9 cellular contexts compared by ENCODE assay signal in genomic region chr7:73865738-73866445, GRCh38. TPM values are rescaled to one million over a fixed set of nuclear protein-coding genes. Genes with fewer than 3 reads are reported as not detected.
A peak's percentile ranks its signal among the peaks of the same experiment; 100 is the strongest.
DNase-seq lines count a peak whose midpoint lies in the region; ATAC-seq, FAIRE-seq and TF ChIP-seq lines count a peak whose summit lies in the region.
"Had no signal": no experiment of that assay in that cellular context is flagged by ENCODE, and none has a peak within 500 bp of the region (broad histone marks: within the 10 kb centered on the region; RNA-seq: fewer than 3 reads in every experiment).

No MANE protein-coding gene starts in this region.

- H3K4me1 Mint-ChIP-seq in naive thymus-derived CD4-positive, alpha-beta T cell = no peaks in the 10 kb centered on the region

- H2BK20ac ChIP-seq in H1 (ENCODE audit: low read length) = no peak overlapping the region

- WGBS in H1 (ENCODE audit: extremely low coverage in 1 of 2, insufficient coverage in 1 of 2, insufficient read length in 1 of 2, insufficient replicate concordance in 2 of 2, low coverage in 1 of 2, low lambda C conversion rate in 2 of 2, missing lambda C conversion rate in 1 of 2), 2 experiments = 89% methylated on average over 6 of the region's 6 CpGs; no CpG with 5 or more reads in 1 of the 2 experiments

- POLR2A ChIA-PET in H1 (lab: Charles Lee; ENCODE audit: partially characterized antibody) = interaction anchor here (1.3 kb wide), 1 partner anchor 125 kb away, joined by 3 read pairs; no protein-coding TSS in a partner anchor
- POLR2A ChIA-PET in naive thymus-derived CD4-positive, alpha-beta T cell (lab: Charles Lee) = no interaction called here

- no peaks in the 10 kb centered on the region for H3K9me3 Mint-ChIP-seq in naive thymus-derived CD4-positive, alpha-beta T cell

- H3K23ac ChIP-seq in H1 (ENCODE audit: insufficient read length) = no peak overlapping the region

- H2BK12ac ChIP-seq in H1 (ENCODE audit: low read depth, low read length) = 0 out of 2 replicates have a peak overlapping the region, but pooled peaks have one; percentile 39

- H3K9me3 ChIP-seq in H1 (ENCODE audit: insufficient read depth in 2 of 2, low read depth in 1 of 2, low read length in 1 of 2) = no peaks in the 10 kb centered on the region
- H3K9me3 ChIP-seq in naive thymus-derived CD4-positive, alpha-beta T cell (ENCODE audit: control insufficient read depth in 2 of 3, low read length in 3 of 3) = no peaks in the 10 kb centered on the region

- H3K27ac Mint-ChIP-seq in naive thymus-derived CD4-positive, alpha-beta T cell = no peak overlapping the region

- CTCF ChIA-PET in H1 (lab: Charles Lee; ENCODE audit: partially characterized antibody) = interaction anchor here (0.6 to 4.9 kb wide), 20 partner anchors 8 to 341 kb away, joined by 3 to 43 read pairs (median 4); partner anchors contain the start of gene ELN
- CTCF ChIA-PET in naive thymus-derived CD4-positive, alpha-beta T cell (lab: Charles Lee) = no interaction called here

- no peak overlapping the region for H2BK120ac ChIP-seq in H1 (replicated peaks; ENCODE audit: low read depth, low read length)

- no peak overlapping the region for H2AFZ ChIP-seq in H1 (ENCODE audit: low read length)

- peak; percentile 39 for FAIRE-seq in H1 (lab: Jason Lieb, UNC)

- no peak overlapping the region for H3K27ac ChIP-seq in H1 (ENCODE audit: low read depth, low read length)
- no peak overlapping the region for H3K27ac ChIP-seq in naive thymus-derived CD4-positive, alpha-beta T cell (ENCODE audit: low read depth, low read length)

- H3K4me3 Mint-ChIP-seq in naive thymus-derived CD4-positive, alpha-beta T cell = no peak overlapping the region

- no peak overlapping the region for H3K18ac ChIP-seq in H1 (ENCODE audit: extremely low read depth, low read length)

- no peaks in the 10 kb centered on the region for H3K27me3 Mint-ChIP-seq in naive thymus-derived CD4-positive, alpha-beta T cell

- H3K4me2 ChIP-seq in H1 (ENCODE audit: insufficient read depth in 1 of 2, low read depth in 2 of 2, low read length in 2 of 2) = no peak overlapping the region

- no peaks in the 10 kb centered on the region for H3K79me1 ChIP-seq in H1 (ENCODE audit: low read depth, low read length)

- no peaks in the 10 kb centered on the region for H3K27me3 ChIP-seq in H1 (replicated peaks in 1 of 4; ENCODE audit: control insufficient read depth in 3 of 4, extremely low read depth in 1 of 4, insufficient read depth in 3 of 4, low read length in 3 of 4)
- no peaks in the 10 kb centered on the region for H3K27me3 ChIP-seq in naive thymus-derived CD4-positive, alpha-beta T cell (ENCODE audit: control insufficient read depth in 2 of 2, insufficient read depth in 2 of 2, low read length in 2 of 2)

- peaks cover 3 to 15% (median 12%) of the 10 kb centered on the region in 4 experiments for H3K4me1 ChIP-seq in H1 (replicated peaks in 1 of 4; ENCODE audit: control insufficient read depth in 3 of 4, insufficient read depth in 4 of 4, low read length in 3 of 4)
- no peaks in the 10 kb centered on the region for H3K4me1 ChIP-seq in naive thymus-derived CD4-positive, alpha-beta T cell (ENCODE audit: control insufficient read depth in 2 of 2, insufficient read depth in 2 of 2, low read length in 2 of 2)

- H3K4me3 ChIP-seq in GM12875 (ENCODE audit: low read depth, low read length) (no peak overlapping the region), H1 (ENCODE audit: extremely low read depth in 1 of 4, insufficient read depth in 2 of 4, low read depth in 3 of 4, low read length in 4 of 4) (no peak overlapping the region)
- no peak overlapping the region for H3K4me3 ChIP-seq in naive thymus-derived CD4-positive, alpha-beta T cell (ENCODE audit: low read length)

- H4K5ac ChIP-seq in H1 (ENCODE audit: insufficient read length, low read depth, low read length) = no peak overlapping the region

- H2BK15ac ChIP-seq in H1 (ENCODE audit: low read length) = no peak overlapping the region

- H4K8ac ChIP-seq in H1 (ENCODE audit: extremely low read depth, insufficient read depth, low read length) = 0 out of 2 replicates have a peak overlapping the region, but pooled peaks have one; percentile 36

- H3K56ac ChIP-seq in H1 (replicated peaks; ENCODE audit: insufficient read length, low read depth, low read length) = peak overlapping the region; percentile 24

- no peak overlapping the region for H2AK5ac ChIP-seq in H1 (ENCODE audit: low read depth, low read length)

- intact Hi-C loops in naive thymus-derived CD4-positive, alpha-beta T cell (cut with micrococcal nuclease) = no loop called here

- H3K14ac ChIP-seq in H1 (ENCODE audit: insufficient read length) = no peak overlapping the region

- TF ChIP-seq CTCF in GM12875 (IDR thresholded peaks at IDR 0.05; ENCODE audit: borderline replicate concordance, insufficient read depth, low read depth, low read length) = peak; percentile 57
- TF ChIP-seq CTCF in H1 (IDR thresholded peaks at IDR 0.05; ENCODE audit: control extremely low read depth in 1 of 3, insufficient read depth in 1 of 3, low read depth in 1 of 3, low read length in 3 of 3) = peak; percentile 58 to 82 (median 68)

- no peak for TF ChIP-seq POLR2A in H1 (IDR thresholded peaks at IDR 0.05; ENCODE audit: control extremely low read depth in 1 of 2, low read depth in 2 of 2, low read length in 2 of 2)

- peak; percentile 94 to 95 for TF ChIP-seq RAD21 in H1 (IDR thresholded peaks at IDR 0.05 in 1 of 2, conservative IDR thresholded peaks at IDR 0.05 in 1 of 2; ENCODE audit: low read depth in 2 of 2, low read length in 2 of 2)

- no peaks in the 10 kb centered on the region for H3K36me3 Mint-ChIP-seq in naive thymus-derived CD4-positive, alpha-beta T cell

- H2BK5ac ChIP-seq in H1 (ENCODE audit: low read depth, low read length) = no peak overlapping the region

- no peak for TF ChIP-seq EP300 in H1 (IDR thresholded peaks at IDR 0.05; ENCODE audit: borderline replicate concordance in 1 of 2, low read depth in 2 of 2, low read length in 2 of 2)

- DNase-seq in AML-193 (lab: John Stamatoyannopoulos, UW) (peak; percentile 20 to 31), OCI-M1 (lab: John Stamatoyannopoulos, UW) (peak; percentile 85), H1 (ENCODE audit: low read depth in 1 of 2, low spot score in 2 of 2) (peak in 1 of 2 experiments; percentile 58)
- no peak for DNase-seq in naive thymus-derived CD4-positive, alpha-beta T cell

- peaks cover 0 to 1% of the 10 kb centered on the region in 2 experiments for H4K20me1 ChIP-seq in H1 (replicated peaks in 1 of 2; ENCODE audit: control insufficient read depth in 1 of 2, insufficient read depth in 2 of 2, low read length in 2 of 2)

- no peaks in the 10 kb centered on the region for H3K36me3 ChIP-seq in H1 (ENCODE audit: control insufficient read depth in 2 of 4, insufficient read depth in 4 of 4, low read length in 3 of 4)
- H3K36me3 ChIP-seq in naive thymus-derived CD4-positive, alpha-beta T cell (ENCODE audit: control insufficient read depth in 2 of 3, insufficient read depth in 3 of 3, low read length in 3 of 3) = no peaks in the 10 kb centered on the region

- H3K9ac ChIP-seq in H1 (replicated peaks in 1 of 4; ENCODE audit: extremely low read depth in 1 of 4, low read depth in 3 of 4, low read length in 3 of 4) = no peak overlapping the region

- H3K4ac ChIP-seq in H1 (replicated peaks; ENCODE audit: insufficient read length, low read depth, low read length) = no peak overlapping the region

- ATAC-seq in naive thymus-derived CD4-positive, alpha-beta T cell = peak; percentile 40
- no peak for ATAC-seq in HG02870 (IDR thresholded peaks at IDR 0.05; ENCODE audit: unreplicated experiment)
- no peak for ATAC-seq in HG03095 (IDR thresholded peaks at IDR 0.05; ENCODE audit: unreplicated experiment)
- no peak for ATAC-seq in HG02763 (IDR thresholded peaks at IDR 0.05; ENCODE audit: unreplicated experiment)

- peaks cover 12% of the 10 kb centered on the region; the same call in 1 of the 2 replicates for H3K23me2 ChIP-seq in H1 (ENCODE audit: low read depth, low read length)

- no peak overlapping the region for H4K91ac ChIP-seq in H1 (replicated peaks; ENCODE audit: insufficient read length, low read length)

- no peaks in the 10 kb centered on the region for H3K79me2 ChIP-seq in H1 (ENCODE audit: control insufficient read depth in 1 of 2, insufficient read depth in 2 of 2, low read length in 2 of 2)

RNA-seq across cellular contexts. Expression of gene TMEM270, which starts 4.9 kb away (rescaled TPM):
- not detected in 2 replicates for total RNA-seq in H1 (2021; fragmentation: NEBNext Ultra II Directional; extraction: Animal tissue kit (Norgen Biotek cat#: 25700))
- polyA plus RNA-seq in H1 (2011; rRNA removed) = 0.26 and 0.33 TPM in 2 replicates
- polyA plus RNA-seq in H1 (2011; cell fraction: cytosol; rRNA removed) = not detected
- polyA plus RNA-seq in H1 (2011; cell fraction: nucleus; rRNA removed) = not detected
- 0.23 TPM in 1 of 4 replicates, not detected in the others for polyA plus RNA-seq in H1 (2012, experiment 1 of 2)
- not detected for polyA plus RNA-seq in H1 (2012, experiment 2 of 2)
- polyA plus RNA-seq in H1 (2013, experiment 1 of 2) = 0.16 TPM
- polyA plus RNA-seq in H1 (2013, experiment 2 of 2) = not detected
- not detected in 2 replicates for polyA minus RNA-seq in H1 (2011; rRNA and poly(A)+ RNA removed)
- polyA minus RNA-seq in H1 (2011; cell fraction: cytosol; rRNA and poly(A)+ RNA removed) = not detected
- polyA minus RNA-seq in H1 (2011; cell fraction: nucleus; rRNA and poly(A)+ RNA removed) = not detected
- total RNA-seq in naive thymus-derived CD4-positive, alpha-beta T cell = not detected
- not detected for polyA plus RNA-seq in naive thymus-derived CD4-positive, alpha-beta T cell
- total RNA-seq: urinary bladder had no signal

RNA-seq across cellular contexts. Expression of gene METTL27, which starts 23.6 kb away (rescaled TPM):
- total RNA-seq in H1 (2021; fragmentation: NEBNext Ultra II Directional; extraction: Animal tissue kit (Norgen Biotek cat#: 25700)) = 5.6 and 6.2 TPM in 2 replicates
- 12.0 and 21.6 TPM in 2 replicates for polyA plus RNA-seq in H1 (2011; rRNA removed)
- 14.6 TPM for polyA plus RNA-seq in H1 (2011; cell fraction: cytosol; rRNA removed)
- polyA plus RNA-seq in H1 (2011; cell fraction: nucleus; rRNA removed) = 19.1 TPM
- 4.4 to 11.8 TPM (median 8.7 TPM) in 4 replicates for polyA plus RNA-seq in H1 (2012, experiment 1 of 2)
- polyA plus RNA-seq in H1 (2012, experiment 2 of 2) = 5.8 TPM
- 3.1 TPM for polyA plus RNA-seq in H1 (2013, experiment 1 of 2)
- polyA plus RNA-seq in H1 (2013, experiment 2 of 2) = 2.6 TPM
- 3.9 and 8.7 TPM in 2 replicates for polyA minus RNA-seq in H1 (2011; rRNA and poly(A)+ RNA removed)
- polyA minus RNA-seq in H1 (2011; cell fraction: cytosol; rRNA and poly(A)+ RNA removed) = 5.5 TPM
- 14.0 TPM for polyA minus RNA-seq in H1 (2011; cell fraction: nucleus; rRNA and poly(A)+ RNA removed)
- total RNA-seq in naive thymus-derived CD4-positive, alpha-beta T cell = 1 to 10 TPM; 1.8 to 7.4 (median 3.3) TPM
- 1 to 10 TPM; 1.5 to 2.0 TPM for polyA plus RNA-seq in naive thymus-derived CD4-positive, alpha-beta T cell

RNA-seq across cellular contexts. Expression of gene CLDN4, which starts 35.1 kb away (rescaled TPM):
- total RNA-seq in H1 (2021; fragmentation: NEBNext Ultra II Directional; extraction: Animal tissue kit (Norgen Biotek cat#: 25700)) = 28.0 TPM in 2 replicates
- 69.3 and 112 TPM in 2 replicates for polyA plus RNA-seq in H1 (2011; rRNA removed)
- 77.0 TPM for polyA plus RNA-seq in H1 (2011; cell fraction: cytosol; rRNA removed)
- 68.1 TPM for polyA plus RNA-seq in H1 (2011; cell fraction: nucleus; rRNA removed)
- polyA plus RNA-seq in H1 (2012, experiment 1 of 2) = 23.8 to 46.5 TPM (median 45.3 TPM) in 4 replicates
- 45.3 TPM for polyA plus RNA-seq in H1 (2012, experiment 2 of 2)
- polyA plus RNA-seq in H1 (2013, experiment 1 of 2) = 57.8 TPM
- polyA plus RNA-seq in H1 (2013, experiment 2 of 2) = 59.7 TPM
- polyA minus RNA-seq in H1 (2011; rRNA and poly(A)+ RNA removed) = 30.3 and 31.4 TPM in 2 replicates
- polyA minus RNA-seq in H1 (2011; cell fraction: cytosol; rRNA and poly(A)+ RNA removed) = 33.1 TPM
- polyA minus RNA-seq in H1 (2011; cell fraction: nucleus; rRNA and poly(A)+ RNA removed) = 34.6 TPM
- total RNA-seq in naive thymus-derived CD4-positive, alpha-beta T cell = under 1 TPM in 1 of 5 experiments, not detected in 4; 0.24 TPM
- polyA plus RNA-seq in naive thymus-derived CD4-positive, alpha-beta T cell = under 1 TPM; 0.14 to 0.16 TPM

Comparison
In these comparisons a context has a peak if more than half of its experiments do, and no peak if none do; other contexts are left out.
1. DNase-seq: peak in AML-193 (2 of 2) and OCI-M1 (single experiment); none in naive thymus-derived CD4-positive, alpha-beta T cell (0 of 9).
2. RNA of gene CLDN4, which starts 35.1 kb away (total RNA-seq): 28.0 TPM in H1; 0.24 TPM in naive thymus-derived CD4-positive, alpha-beta T cell; every median in the first group is over 10 times any median in the second.